ENCODE assay signal across 18 cellular contexts in genomic region chr12:130603566-130603965, GRCh38.
DNase-seq lines count a peak whose midpoint lies in the region; ATAC-seq, FAIRE-seq and TF ChIP-seq lines count a peak whose summit lies in the region.
"Had no signal": no experiment of that assay in that cellular context is flagged by ENCODE, and none has a peak within 500 bp of the region (broad histone marks: within the 10 kb centered on the region; RNA-seq: fewer than 3 reads in every experiment).

No MANE protein-coding gene starts in this region.

- H3K79me2 ChIP-seq in DND-41 (ENCODE audit: insufficient read depth, low read length), result no peaks in the 10 kb centered on the region

- no peaks in the 10 kb centered on the region for H4K20me1 ChIP-seq in DND-41 (ENCODE audit: insufficient read depth, low read length)
- H4K20me1 ChIP-seq: BLaER1 had no signal

- no peaks in the 10 kb centered on the region for H3K4me1 Mint-ChIP-seq in stimulated activated naive CD8-positive, alpha-beta T cell treated with anti-CD3 and anti-CD28 coated beads, Interleukin-15, amount 100 ng/mL, for 72 hours
- no peaks in the 10 kb centered on the region for H3K4me1 Mint-ChIP-seq in chondrocyte (ENCODE audit: low read depth)
- H3K4me1 Mint-ChIP-seq: CD14-positive monocyte; CD4-positive, alpha-beta memory T cell had no signal

- DNase-seq in DMS53 (lab: John Stamatoyannopoulos, UW) (peak; percentile 59), DMS53 treated with DMSO at 0.1 percent for 48 hours (lab: John Stamatoyannopoulos, UW; ENCODE audit: unreplicated experiment) (no peak), DND-41 (no peak), SW480 (ENCODE audit: low spot score) (peak; percentile 56), GM19239 (ENCODE audit: insufficient read length, low spot score) (no peak), chondrocyte (ENCODE audit: low spot score) (no peak)
- no peak for DNase-seq in stimulated activated naive CD8-positive, alpha-beta T cell treated with anti-CD3 and anti-CD28 coated beads, Interleukin-15, amount 100 ng/mL, for 72 hours
- DNase-seq: AML-193; Calu3; CD4-positive, alpha-beta memory T cell; GF-D8; KG1 had no signal

- H3K9me3 Mint-ChIP-seq in stimulated activated naive CD8-positive, alpha-beta T cell treated with anti-CD3 and anti-CD28 coated beads, Interleukin-15, amount 100 ng/mL, for 72 hours, result peaks cover 5 to 7% of the 10 kb centered on the region in 2 donors
- H3K9me3 Mint-ChIP-seq in chondrocyte (ENCODE audit: low read depth), result peaks cover 4% of the 10 kb centered on the region

- H3K27me3 Mint-ChIP-seq in stimulated activated naive CD8-positive, alpha-beta T cell treated with anti-CD3 and anti-CD28 coated beads, Interleukin-15, amount 100 ng/mL, for 72 hours, result no peaks in the 10 kb centered on the region
- H3K27me3 Mint-ChIP-seq in chondrocyte (ENCODE audit: low read depth), result no peaks in the 10 kb centered on the region
- H3K27me3 Mint-ChIP-seq: CD4-positive, alpha-beta memory T cell had no signal

- no peaks in the 10 kb centered on the region for H3K9me3 ChIP-seq in DND-41 (ENCODE audit: insufficient read depth, low read length, severe bottlenecking)
- H3K9me3 ChIP-seq: A549, HAP-1 had no signal

- H3K27me3 ChIP-seq in DND-41 (ENCODE audit: insufficient read depth, low read length, poor library complexity), result no peaks in the 10 kb centered on the region
- H3K27me3 ChIP-seq: BLaER1 had no signal

- no peaks in the 10 kb centered on the region for H3K36me3 Mint-ChIP-seq in chondrocyte (ENCODE audit: low read depth)
- H3K36me3 Mint-ChIP-seq: CD14-positive monocyte; CD4-positive, alpha-beta memory T cell had no signal

- no peak overlapping the region for H3K4me2 ChIP-seq in DND-41 (ENCODE audit: insufficient read depth, low read length)
- H3K4me2 ChIP-seq: A549, BLaER1 had no signal

- H3K36me3 ChIP-seq in DND-41 (ENCODE audit: insufficient read depth, low read length), result no peaks in the 10 kb centered on the region
- H3K36me3 ChIP-seq: BLaER1, HAP-1 had no signal

- H3K4me3 Mint-ChIP-seq in stimulated activated naive CD8-positive, alpha-beta T cell treated with anti-CD3 and anti-CD28 coated beads, Interleukin-15, amount 100 ng/mL, for 72 hours, result no peak overlapping the region
- H3K4me3 Mint-ChIP-seq in chondrocyte (ENCODE audit: unreplicated experiment), result no peak overlapping the region
- H3K4me3 Mint-ChIP-seq: CD14-positive monocyte; CD4-positive, alpha-beta memory T cell had no signal

- ATAC-seq in DND-41 (ENCODE audit: insufficient read depth, low read depth), result peak; percentile 31; the same call in 1 of the 3 replicates
- ATAC-seq in stimulated activated naive CD8-positive, alpha-beta T cell treated with anti-CD3 and anti-CD28 coated beads, Interleukin-15, amount 100 ng/mL, for 72 hours, result no peak
- ATAC-seq: A549 had no signal

- H3K9ac ChIP-seq in DND-41 (ENCODE audit: low read depth, low read length), result no peak overlapping the region
- H3K9ac ChIP-seq: BLaER1 had no signal

- no peak for TF ChIP-seq CTCF in DND-41 (IDR thresholded peaks at IDR 0.05; ENCODE audit: borderline replicate concordance, extremely low read depth, low read length, poor library complexity, severe bottlenecking)
- TF ChIP-seq CTCF in chondrocyte (IDR thresholded peaks at IDR 0.05), result no peak

- H3K4me1 ChIP-seq in DND-41 (ENCODE audit: insufficient read depth, low read length), result no peaks in the 10 kb centered on the region
- H3K4me1 ChIP-seq: A549, HAP-1 had no signal

- H2AFZ ChIP-seq in DND-41 (ENCODE audit: low read depth, low read length), result no peak overlapping the region

- no peak for FAIRE-seq in GM19239 (lab: Jason Lieb, UNC)
- FAIRE-seq: A549, H1 had no signal

- no peak overlapping the region for H3K4me3 ChIP-seq in DND-41 (ENCODE audit: low read depth in 1 of 2, low read length in 2 of 2)
- H3K4me3 ChIP-seq: A549, BLaER1, HAP-1 had no signal

- H3K27ac ChIP-seq in DND-41 (ENCODE audit: low read length), result no peak overlapping the region
- H3K27ac ChIP-seq: 22Rv1, A549, BLaER1 had no signal

- no peak overlapping the region for H3K27ac Mint-ChIP-seq in stimulated activated naive CD8-positive, alpha-beta T cell treated with anti-CD3 and anti-CD28 coated beads, Interleukin-15, amount 100 ng/mL, for 72 hours
- no peak overlapping the region for H3K27ac Mint-ChIP-seq in chondrocyte (ENCODE audit: unreplicated experiment)
- H3K27ac Mint-ChIP-seq: CD14-positive monocyte; CD4-positive, alpha-beta memory T cell had no signal

Comparison
In these comparisons a context has a peak if more than half of its experiments do, and no peak if none do; other contexts are left out.
1. DNase-seq: peak in DMS53 (single experiment) and SW480 (single experiment); none in DMS53 treated with DMSO at 0.1 percent for 48 hours (single experiment), DND-41 (single experiment), stimulated activated naive CD8-positive, alpha-beta T cell treated with anti-CD3 and anti-CD28 coated beads, Interleukin-15, amount 100 ng/mL, for 72 hours (0 of 2), GM19239 (single experiment) and chondrocyte (single experiment).